ENCODE assay signal across 1 cellular context in the genomic region with DNA sequence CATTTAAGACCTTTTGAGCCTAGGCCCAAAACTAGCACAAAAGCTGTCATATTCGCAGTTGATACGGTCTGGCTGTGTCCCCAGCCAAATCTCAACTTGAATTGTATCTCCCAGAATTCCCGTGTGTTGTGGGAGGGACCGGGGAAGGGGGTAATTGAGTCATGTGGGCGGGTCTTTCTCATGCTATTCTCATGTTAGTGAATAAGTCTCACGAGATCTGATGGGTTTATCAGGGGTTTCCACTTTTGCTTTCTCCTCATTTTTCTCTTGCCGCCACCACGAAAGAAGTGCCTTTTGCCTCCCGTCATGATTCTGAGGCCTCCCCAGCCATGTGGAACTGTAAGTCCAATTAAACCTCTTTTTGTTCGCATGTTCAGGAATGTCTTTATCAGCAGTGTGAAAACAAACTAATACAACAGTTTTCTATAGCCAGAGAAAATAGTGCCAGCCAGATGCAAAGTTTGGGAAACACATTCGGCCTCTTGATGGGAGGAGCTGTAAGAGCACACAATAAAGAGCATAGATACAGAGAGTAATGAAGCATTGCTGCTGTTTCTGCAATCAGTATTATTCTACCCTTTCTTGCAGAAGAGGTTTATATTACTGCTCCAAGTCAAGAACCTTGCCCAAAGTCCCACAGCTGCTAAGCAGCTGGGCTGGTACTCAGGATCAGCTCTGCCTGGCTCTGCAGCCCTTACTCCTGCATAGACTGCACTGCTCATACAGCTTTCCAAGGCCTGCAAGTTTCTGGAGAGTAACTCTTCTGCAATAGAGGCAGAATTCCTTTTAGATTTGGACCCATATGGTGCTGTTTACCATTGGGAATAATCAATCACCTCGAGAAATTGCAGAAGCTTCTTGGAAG.
A peak's percentile ranks its signal among the peaks of the same experiment; 100 is the strongest.
TF ChIP-seq lines count a peak whose summit lies in the region.

No MANE protein-coding gene starts in this region.

TF ChIP-seq in K562, 482 proteins besides CTCF, POLR2A, EP300 and RAD21 (continued from another document and continues in another):
- TF ChIP-seq, protein P1, sequence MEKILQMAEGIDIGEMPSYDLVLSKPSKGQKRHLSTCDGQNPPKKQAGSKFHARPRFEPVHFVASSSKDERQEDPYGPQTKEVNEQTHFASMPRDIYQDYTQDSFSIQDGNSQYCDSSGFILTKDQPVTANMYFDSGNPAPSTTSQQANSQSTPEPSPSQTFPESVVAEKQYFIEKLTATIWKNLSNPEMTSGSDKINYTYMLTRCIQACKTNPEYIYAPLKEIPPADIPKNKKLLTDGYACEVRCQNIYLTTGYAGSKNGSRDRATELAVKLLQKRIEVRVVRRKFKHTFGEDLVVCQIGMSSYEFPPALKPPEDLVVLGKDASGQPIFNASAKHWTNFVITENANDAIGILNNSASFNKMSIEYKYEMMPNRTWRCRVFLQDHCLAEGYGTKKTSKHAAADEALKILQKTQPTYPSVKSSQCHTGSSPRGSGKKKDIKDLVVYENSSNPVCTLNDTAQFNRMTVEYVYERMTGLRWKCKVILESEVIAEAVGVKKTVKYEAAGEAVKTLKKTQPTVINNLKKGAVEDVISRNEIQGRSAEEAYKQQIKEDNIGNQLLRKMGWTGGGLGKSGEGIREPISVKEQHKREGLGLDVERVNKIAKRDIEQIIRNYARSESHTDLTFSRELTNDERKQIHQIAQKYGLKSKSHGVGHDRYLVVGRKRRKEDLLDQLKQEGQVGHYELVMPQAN (IDR thresholded peaks at IDR 0.05; ENCODE audit: borderline replicate concordance): peak; percentile 76
- TF ChIP-seq, protein P2, sequence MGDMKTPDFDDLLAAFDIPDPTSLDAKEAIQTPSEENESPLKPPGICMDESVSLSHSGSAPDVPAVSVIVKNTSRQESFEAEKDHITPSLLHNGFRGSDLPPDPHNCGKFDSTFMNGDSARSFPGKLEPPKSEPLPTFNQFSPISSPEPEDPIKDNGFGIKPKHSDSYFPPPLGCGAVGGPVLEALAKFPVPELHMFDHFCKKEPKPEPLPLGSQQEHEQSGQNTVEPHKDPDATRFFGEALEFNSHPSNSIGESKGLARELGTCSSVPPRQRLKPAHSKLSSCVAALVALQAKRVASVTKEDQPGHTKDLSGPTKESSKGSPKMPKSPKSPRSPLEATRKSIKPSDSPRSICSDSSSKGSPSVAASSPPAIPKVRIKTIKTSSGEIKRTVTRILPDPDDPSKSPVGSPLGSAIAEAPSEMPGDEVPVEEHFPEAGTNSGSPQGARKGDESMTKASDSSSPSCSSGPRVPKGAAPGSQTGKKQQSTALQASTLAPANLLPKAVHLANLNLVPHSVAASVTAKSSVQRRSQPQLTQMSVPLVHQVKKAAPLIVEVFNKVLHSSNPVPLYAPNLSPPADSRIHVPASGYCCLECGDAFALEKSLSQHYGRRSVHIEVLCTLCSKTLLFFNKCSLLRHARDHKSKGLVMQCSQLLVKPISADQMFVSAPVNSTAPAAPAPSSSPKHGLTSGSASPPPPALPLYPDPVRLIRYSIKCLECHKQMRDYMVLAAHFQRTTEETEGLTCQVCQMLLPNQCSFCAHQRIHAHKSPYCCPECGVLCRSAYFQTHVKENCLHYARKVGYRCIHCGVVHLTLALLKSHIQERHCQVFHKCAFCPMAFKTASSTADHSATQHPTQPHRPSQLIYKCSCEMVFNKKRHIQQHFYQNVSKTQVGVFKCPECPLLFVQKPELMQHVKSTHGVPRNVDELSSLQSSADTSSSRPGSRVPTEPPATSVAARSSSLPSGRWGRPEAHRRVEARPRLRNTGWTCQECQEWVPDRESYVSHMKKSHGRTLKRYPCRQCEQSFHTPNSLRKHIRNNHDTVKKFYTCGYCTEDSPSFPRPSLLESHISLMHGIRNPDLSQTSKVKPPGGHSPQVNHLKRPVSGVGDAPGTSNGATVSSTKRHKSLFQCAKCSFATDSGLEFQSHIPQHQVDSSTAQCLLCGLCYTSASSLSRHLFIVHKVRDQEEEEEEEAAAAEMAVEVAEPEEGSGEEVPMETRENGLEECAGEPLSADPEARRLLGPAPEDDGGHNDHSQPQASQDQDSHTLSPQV (IDR thresholded peaks at IDR 0.05): no peak
- peak; percentile 89 for TF ChIP-seq CHD2 (IDR thresholded peaks at IDR 0.05; ENCODE audit: low read depth, low read length)
- TF ChIP-seq, protein P3, sequence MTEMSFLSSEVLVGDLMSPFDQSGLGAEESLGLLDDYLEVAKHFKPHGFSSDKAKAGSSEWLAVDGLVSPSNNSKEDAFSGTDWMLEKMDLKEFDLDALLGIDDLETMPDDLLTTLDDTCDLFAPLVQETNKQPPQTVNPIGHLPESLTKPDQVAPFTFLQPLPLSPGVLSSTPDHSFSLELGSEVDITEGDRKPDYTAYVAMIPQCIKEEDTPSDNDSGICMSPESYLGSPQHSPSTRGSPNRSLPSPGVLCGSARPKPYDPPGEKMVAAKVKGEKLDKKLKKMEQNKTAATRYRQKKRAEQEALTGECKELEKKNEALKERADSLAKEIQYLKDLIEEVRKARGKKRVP (CRISPR knock-in tag; IDR thresholded peaks at IDR 0.05): no peak
- TF ChIP-seq PHF20 (IDR thresholded peaks at IDR 0.05; ENCODE audit: partially characterized antibody): peak; percentile 35
- no peak for TF ChIP-seq BCL6 (CRISPR knock-in tag; IDR thresholded peaks at IDR 0.05)
- TF ChIP-seq, protein P4, sequence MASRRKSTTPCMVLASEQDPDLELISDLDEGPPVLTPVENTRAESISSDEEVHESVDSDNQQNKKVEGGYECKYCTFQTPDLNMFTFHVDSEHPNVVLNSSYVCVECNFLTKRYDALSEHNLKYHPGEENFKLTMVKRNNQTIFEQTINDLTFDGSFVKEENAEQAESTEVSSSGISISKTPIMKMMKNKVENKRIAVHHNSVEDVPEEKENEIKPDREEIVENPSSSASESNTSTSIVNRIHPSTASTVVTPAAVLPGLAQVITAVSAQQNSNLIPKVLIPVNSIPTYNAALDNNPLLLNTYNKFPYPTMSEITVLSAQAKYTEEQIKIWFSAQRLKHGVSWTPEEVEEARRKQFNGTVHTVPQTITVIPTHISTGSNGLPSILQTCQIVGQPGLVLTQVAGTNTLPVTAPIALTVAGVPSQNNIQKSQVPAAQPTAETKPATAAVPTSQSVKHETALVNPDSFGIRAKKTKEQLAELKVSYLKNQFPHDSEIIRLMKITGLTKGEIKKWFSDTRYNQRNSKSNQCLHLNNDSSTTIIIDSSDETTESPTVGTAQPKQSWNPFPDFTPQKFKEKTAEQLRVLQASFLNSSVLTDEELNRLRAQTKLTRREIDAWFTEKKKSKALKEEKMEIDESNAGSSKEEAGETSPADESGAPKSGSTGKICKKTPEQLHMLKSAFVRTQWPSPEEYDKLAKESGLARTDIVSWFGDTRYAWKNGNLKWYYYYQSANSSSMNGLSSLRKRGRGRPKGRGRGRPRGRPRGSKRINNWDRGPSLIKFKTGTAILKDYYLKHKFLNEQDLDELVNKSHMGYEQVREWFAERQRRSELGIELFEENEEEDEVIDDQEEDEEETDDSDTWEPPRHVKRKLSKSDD (conservative IDR thresholded peaks at IDR 0.05; ENCODE audit: low read length): no peak
- TF ChIP-seq RBM15 (IDR thresholded peaks at IDR 0.05; ENCODE audit: insufficient read depth, low read length): no peak
- TF ChIP-seq YY1 (IDR thresholded peaks at IDR 0.05; ENCODE audit: borderline replicate concordance in 1 of 3, control insufficient read depth in 1 of 3, extremely low read depth in 1 of 3, insufficient read depth in 3 of 3, insufficient read length in 1 of 3, insufficient replicate concordance in 2 of 3, low read depth in 1 of 3, low read length in 2 of 3): no peak
- TF ChIP-seq SIX5 (IDR thresholded peaks at IDR 0.05; ENCODE audit: borderline replicate concordance in 1 of 2, insufficient read depth in 1 of 2, low read depth in 1 of 2, low read length in 2 of 2): no peak
- TF ChIP-seq, protein P5, sequence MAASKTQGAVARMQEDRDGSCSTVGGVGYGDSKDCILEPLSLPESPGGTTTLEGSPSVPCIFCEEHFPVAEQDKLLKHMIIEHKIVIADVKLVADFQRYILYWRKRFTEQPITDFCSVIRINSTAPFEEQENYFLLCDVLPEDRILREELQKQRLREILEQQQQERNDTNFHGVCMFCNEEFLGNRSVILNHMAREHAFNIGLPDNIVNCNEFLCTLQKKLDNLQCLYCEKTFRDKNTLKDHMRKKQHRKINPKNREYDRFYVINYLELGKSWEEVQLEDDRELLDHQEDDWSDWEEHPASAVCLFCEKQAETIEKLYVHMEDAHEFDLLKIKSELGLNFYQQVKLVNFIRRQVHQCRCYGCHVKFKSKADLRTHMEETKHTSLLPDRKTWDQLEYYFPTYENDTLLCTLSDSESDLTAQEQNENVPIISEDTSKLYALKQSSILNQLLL (CRISPR knock-in tag; IDR thresholded peaks at IDR 0.05; ENCODE audit: borderline replicate concordance): no peak
- TF ChIP-seq PHTF2 (CRISPR knock-in tag; IDR thresholded peaks at IDR 0.05): no peak
- TF ChIP-seq POU5F1 (IDR thresholded peaks at IDR 0.05; ENCODE audit: borderline replicate concordance, low read depth, low read length, partially characterized antibody): no peak
- no peak for TF ChIP-seq BMI1 (IDR thresholded peaks at IDR 0.05; ENCODE audit: low read length)
- TF ChIP-seq ESRRB (CRISPR knock-in tag; IDR thresholded peaks at IDR 0.05; ENCODE audit: borderline replicate concordance): no peak
- no peak for TF ChIP-seq MXI1 (IDR thresholded peaks at IDR 0.05; ENCODE audit: low read depth, low read length)
- TF ChIP-seq C11orf30 (IDR thresholded peaks at IDR 0.05; ENCODE audit: low read depth): no peak; the same call in 1 of the 2 replicates
- no peak for TF ChIP-seq CEBPG (CRISPR knock-in tag; IDR thresholded peaks at IDR 0.05)
- no peak for TF ChIP-seq CEBPG (tag; conservative IDR thresholded peaks at IDR 0.05 in 1 of 2, IDR thresholded peaks at IDR 0.05 in 1 of 2)
- TF ChIP-seq ZFPM2 (CRISPR knock-in tag; IDR thresholded peaks at IDR 0.05): no peak
- no peak for TF ChIP-seq TRIM24 (IDR thresholded peaks at IDR 0.05)
- TF ChIP-seq ZNF695 (CRISPR knock-in tag; IDR thresholded peaks at IDR 0.05): no peak
- TF ChIP-seq ZNF696 (CRISPR knock-in tag; conservative IDR thresholded peaks at IDR 0.05): no peak
- no peak for TF ChIP-seq ZNF184 (CRISPR knock-in tag; IDR thresholded peaks at IDR 0.05)
- no peak for TF ChIP-seq SMAD2 (IDR thresholded peaks at IDR 0.05; ENCODE audit: low read depth, low read length)
- TF ChIP-seq, protein P6, sequence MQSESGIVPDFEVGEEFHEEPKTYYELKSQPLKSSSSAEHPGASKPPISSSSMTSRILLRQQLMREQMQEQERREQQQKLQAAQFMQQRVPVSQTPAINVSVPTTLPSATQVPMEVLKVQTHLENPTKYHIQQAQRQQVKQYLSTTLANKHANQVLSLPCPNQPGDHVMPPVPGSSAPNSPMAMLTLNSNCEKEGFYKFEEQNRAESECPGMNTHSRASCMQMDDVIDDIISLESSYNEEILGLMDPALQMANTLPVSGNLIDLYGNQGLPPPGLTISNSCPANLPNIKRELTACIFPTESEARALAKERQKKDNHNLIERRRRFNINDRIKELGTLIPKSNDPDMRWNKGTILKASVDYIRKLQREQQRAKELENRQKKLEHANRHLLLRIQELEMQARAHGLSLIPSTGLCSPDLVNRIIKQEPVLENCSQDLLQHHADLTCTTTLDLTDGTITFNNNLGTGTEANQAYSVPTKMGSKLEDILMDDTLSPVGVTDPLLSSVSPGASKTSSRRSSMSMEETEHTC (IDR thresholded peaks at IDR 0.05): no peak
- TF ChIP-seq PML (IDR thresholded peaks at IDR 0.05; ENCODE audit: low read length): peak; percentile 29; the same call in 1 of the 2 replicates
- no peak for TF ChIP-seq ZNF324 (CRISPR knock-in tag; IDR thresholded peaks at IDR 0.05)
- TF ChIP-seq, protein P7, sequence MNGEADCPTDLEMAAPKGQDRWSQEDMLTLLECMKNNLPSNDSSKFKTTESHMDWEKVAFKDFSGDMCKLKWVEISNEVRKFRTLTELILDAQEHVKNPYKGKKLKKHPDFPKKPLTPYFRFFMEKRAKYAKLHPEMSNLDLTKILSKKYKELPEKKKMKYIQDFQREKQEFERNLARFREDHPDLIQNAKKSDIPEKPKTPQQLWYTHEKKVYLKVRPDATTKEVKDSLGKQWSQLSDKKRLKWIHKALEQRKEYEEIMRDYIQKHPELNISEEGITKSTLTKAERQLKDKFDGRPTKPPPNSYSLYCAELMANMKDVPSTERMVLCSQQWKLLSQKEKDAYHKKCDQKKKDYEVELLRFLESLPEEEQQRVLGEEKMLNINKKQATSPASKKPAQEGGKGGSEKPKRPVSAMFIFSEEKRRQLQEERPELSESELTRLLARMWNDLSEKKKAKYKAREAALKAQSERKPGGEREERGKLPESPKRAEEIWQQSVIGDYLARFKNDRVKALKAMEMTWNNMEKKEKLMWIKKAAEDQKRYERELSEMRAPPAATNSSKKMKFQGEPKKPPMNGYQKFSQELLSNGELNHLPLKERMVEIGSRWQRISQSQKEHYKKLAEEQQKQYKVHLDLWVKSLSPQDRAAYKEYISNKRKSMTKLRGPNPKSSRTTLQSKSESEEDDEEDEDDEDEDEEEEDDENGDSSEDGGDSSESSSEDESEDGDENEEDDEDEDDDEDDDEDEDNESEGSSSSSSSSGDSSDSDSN (IDR thresholded peaks at IDR 0.05; ENCODE audit: borderline replicate concordance in 1 of 2, low read depth in 2 of 2, low read length in 2 of 2): no peak
- TF ChIP-seq, protein P8, sequence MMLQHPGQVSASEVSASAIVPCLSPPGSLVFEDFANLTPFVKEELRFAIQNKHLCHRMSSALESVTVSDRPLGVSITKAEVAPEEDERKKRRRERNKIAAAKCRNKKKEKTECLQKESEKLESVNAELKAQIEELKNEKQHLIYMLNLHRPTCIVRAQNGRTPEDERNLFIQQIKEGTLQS (IDR thresholded peaks at IDR 0.05): peak; percentile 24; the same call in 1 of the 2 replicates
- TF ChIP-seq, protein P8 (CRISPR knock-in tag; conservative IDR thresholded peaks at IDR 0.05): no peak
- no peak for TF ChIP-seq MEF2D (tag; conservative IDR thresholded peaks at IDR 0.05; ENCODE audit: low read depth)
- TF ChIP-seq, protein P9, sequence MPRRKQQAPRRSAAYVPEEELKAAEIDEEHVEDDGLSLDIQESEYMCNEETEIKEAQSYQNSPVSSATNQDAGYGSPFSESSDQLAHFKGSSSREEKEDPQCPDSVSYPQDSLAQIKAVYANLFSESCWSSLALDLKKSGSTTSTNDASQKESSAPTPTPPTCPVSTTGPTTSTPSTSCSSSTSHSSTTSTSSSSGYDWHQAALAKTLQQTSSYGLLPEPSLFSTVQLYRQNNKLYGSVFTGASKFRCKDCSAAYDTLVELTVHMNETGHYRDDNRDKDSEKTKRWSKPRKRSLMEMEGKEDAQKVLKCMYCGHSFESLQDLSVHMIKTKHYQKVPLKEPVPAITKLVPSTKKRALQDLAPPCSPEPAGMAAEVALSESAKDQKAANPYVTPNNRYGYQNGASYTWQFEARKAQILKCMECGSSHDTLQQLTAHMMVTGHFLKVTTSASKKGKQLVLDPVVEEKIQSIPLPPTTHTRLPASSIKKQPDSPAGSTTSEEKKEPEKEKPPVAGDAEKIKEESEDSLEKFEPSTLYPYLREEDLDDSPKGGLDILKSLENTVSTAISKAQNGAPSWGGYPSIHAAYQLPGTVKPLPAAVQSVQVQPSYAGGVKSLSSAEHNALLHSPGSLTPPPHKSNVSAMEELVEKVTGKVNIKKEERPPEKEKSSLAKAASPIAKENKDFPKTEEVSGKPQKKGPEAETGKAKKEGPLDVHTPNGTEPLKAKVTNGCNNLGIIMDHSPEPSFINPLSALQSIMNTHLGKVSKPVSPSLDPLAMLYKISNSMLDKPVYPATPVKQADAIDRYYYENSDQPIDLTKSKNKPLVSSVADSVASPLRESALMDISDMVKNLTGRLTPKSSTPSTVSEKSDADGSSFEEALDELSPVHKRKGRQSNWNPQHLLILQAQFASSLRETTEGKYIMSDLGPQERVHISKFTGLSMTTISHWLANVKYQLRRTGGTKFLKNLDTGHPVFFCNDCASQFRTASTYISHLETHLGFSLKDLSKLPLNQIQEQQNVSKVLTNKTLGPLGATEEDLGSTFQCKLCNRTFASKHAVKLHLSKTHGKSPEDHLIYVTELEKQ (CRISPR knock-in tag; IDR thresholded peaks at IDR 0.05): no peak
- TF ChIP-seq SOX6 (IDR thresholded peaks at IDR 0.05): peak; percentile 18; the same call in 1 of the 2 replicates
- no peak for TF ChIP-seq BRF1 (IDR thresholded peaks at IDR 0.05; ENCODE audit: borderline replicate concordance, extremely low read depth, insufficient read length)
